1 cellular context compared by ENCODE assay signal in the genomic region with DNA sequence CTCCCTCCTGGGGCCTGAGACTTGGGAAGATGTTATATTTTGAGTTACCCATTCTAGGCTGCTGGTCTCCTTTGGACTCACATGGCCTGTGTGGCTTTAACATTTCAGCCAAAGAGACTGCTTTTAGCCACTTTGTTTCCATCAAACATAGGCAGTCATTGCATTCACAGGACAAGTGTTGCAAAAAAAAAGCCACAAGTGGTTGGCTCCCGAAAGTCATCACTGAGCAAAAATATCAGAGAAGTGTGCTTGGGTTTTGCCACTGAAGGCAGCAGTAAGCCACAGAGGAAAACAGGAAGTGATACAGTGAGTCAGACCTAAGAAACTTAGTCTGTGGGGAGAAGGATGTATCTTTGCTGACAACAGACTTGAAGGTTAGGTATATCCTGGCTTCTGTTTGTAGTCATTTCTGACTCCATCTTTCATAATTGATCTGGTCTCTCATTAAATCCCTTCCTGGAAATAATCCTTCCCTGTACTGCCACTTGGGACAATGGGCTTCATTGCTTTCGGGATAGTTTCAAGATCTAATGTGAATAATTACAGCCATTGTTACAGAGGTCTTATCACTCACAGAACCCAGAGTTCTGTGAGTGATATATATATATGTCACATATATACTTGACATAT.
TF ChIP-seq lines count a peak whose summit lies in the region.

No MANE protein-coding gene starts in this region.

TF ChIP-seq in SK-N-SH, 30 proteins besides CTCF, POLR2A, EP300 and RAD21 (continued from another document):
- TF ChIP-seq TCF12 (IDR thresholded peaks at IDR 0.05) (peak; percentile 59), MXI1 (IDR thresholded peaks at IDR 0.05; ENCODE audit: low read depth, low read length) (no peak), FOXM1 (IDR thresholded peaks at IDR 0.05; ENCODE audit: low read depth) (no peak), GATA2 (CRISPR knock-in tag; IDR thresholded peaks at IDR 0.05) (no peak), MEF2A (IDR thresholded peaks at IDR 0.05; ENCODE audit: borderline replicate concordance, low read depth) (no peak), SIN3A (IDR thresholded peaks at IDR 0.05; ENCODE audit: borderline replicate concordance, low read depth, low read length) (no peak), CHD2 (IDR thresholded peaks at IDR 0.05; ENCODE audit: low read length, partially characterized antibody) (no peak), JUND (IDR thresholded peaks at IDR 0.05) (peak; percentile 80)
- TF ChIP-seq, protein P1, sequence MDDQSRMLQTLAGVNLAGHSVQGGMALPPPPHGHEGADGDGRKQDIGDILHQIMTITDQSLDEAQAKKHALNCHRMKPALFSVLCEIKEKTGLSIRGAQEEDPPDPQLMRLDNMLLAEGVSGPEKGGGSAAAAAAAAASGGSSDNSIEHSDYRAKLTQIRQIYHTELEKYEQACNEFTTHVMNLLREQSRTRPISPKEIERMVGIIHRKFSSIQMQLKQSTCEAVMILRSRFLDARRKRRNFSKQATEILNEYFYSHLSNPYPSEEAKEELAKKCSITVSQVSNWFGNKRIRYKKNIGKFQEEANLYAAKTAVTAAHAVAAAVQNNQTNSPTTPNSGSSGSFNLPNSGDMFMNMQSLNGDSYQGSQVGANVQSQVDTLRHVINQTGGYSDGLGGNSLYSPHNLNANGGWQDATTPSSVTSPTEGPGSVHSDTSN (IDR thresholded peaks at IDR 0.05) = peak; percentile 77
- TF ChIP-seq, protein P2, sequence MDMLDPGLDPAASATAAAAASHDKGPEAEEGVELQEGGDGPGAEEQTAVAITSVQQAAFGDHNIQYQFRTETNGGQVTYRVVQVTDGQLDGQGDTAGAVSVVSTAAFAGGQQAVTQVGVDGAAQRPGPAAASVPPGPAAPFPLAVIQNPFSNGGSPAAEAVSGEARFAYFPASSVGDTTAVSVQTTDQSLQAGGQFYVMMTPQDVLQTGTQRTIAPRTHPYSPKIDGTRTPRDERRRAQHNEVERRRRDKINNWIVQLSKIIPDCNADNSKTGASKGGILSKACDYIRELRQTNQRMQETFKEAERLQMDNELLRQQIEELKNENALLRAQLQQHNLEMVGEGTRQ (IDR thresholded peaks at IDR 0.05; ENCODE audit: borderline replicate concordance, low read depth, low read length) = no peak
